Comparison of ENCODE assay signal across 1 cellular context in the genomic region with DNA sequence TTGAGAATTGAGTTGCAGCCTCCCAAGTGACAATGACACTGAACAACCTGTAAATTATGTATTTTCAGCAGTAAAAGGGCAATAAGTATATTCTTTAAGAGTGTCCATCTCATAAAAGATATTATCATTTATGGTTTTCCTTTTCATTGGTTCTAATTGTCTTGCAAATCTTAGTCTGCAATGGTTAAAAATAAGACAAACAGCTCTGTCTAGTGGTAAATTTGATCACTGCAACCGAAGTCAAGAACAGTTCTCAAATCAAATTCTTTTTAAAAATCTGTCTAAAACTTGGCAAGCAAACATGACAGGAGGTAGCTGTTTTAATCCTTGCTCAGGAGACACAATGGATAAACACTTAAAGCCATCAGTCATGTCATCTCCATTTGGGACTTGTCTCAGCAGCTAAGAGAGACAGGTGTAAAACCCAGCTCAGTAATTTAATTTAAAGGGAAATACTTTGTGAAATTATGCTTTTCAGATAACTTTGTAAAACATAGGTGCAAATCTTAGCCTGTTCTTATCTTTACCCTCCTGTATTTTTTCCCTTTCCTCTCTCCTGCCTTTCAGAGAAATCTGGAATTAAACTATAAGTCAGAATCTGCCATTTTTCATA.
TF ChIP-seq lines count a peak whose summit lies in the region.

No MANE protein-coding gene starts in this region.

TF ChIP-seq in H1, 55 proteins besides CTCF, POLR2A, EP300 and RAD21 (continued from another document):
- TF ChIP-seq, protein P1, sequence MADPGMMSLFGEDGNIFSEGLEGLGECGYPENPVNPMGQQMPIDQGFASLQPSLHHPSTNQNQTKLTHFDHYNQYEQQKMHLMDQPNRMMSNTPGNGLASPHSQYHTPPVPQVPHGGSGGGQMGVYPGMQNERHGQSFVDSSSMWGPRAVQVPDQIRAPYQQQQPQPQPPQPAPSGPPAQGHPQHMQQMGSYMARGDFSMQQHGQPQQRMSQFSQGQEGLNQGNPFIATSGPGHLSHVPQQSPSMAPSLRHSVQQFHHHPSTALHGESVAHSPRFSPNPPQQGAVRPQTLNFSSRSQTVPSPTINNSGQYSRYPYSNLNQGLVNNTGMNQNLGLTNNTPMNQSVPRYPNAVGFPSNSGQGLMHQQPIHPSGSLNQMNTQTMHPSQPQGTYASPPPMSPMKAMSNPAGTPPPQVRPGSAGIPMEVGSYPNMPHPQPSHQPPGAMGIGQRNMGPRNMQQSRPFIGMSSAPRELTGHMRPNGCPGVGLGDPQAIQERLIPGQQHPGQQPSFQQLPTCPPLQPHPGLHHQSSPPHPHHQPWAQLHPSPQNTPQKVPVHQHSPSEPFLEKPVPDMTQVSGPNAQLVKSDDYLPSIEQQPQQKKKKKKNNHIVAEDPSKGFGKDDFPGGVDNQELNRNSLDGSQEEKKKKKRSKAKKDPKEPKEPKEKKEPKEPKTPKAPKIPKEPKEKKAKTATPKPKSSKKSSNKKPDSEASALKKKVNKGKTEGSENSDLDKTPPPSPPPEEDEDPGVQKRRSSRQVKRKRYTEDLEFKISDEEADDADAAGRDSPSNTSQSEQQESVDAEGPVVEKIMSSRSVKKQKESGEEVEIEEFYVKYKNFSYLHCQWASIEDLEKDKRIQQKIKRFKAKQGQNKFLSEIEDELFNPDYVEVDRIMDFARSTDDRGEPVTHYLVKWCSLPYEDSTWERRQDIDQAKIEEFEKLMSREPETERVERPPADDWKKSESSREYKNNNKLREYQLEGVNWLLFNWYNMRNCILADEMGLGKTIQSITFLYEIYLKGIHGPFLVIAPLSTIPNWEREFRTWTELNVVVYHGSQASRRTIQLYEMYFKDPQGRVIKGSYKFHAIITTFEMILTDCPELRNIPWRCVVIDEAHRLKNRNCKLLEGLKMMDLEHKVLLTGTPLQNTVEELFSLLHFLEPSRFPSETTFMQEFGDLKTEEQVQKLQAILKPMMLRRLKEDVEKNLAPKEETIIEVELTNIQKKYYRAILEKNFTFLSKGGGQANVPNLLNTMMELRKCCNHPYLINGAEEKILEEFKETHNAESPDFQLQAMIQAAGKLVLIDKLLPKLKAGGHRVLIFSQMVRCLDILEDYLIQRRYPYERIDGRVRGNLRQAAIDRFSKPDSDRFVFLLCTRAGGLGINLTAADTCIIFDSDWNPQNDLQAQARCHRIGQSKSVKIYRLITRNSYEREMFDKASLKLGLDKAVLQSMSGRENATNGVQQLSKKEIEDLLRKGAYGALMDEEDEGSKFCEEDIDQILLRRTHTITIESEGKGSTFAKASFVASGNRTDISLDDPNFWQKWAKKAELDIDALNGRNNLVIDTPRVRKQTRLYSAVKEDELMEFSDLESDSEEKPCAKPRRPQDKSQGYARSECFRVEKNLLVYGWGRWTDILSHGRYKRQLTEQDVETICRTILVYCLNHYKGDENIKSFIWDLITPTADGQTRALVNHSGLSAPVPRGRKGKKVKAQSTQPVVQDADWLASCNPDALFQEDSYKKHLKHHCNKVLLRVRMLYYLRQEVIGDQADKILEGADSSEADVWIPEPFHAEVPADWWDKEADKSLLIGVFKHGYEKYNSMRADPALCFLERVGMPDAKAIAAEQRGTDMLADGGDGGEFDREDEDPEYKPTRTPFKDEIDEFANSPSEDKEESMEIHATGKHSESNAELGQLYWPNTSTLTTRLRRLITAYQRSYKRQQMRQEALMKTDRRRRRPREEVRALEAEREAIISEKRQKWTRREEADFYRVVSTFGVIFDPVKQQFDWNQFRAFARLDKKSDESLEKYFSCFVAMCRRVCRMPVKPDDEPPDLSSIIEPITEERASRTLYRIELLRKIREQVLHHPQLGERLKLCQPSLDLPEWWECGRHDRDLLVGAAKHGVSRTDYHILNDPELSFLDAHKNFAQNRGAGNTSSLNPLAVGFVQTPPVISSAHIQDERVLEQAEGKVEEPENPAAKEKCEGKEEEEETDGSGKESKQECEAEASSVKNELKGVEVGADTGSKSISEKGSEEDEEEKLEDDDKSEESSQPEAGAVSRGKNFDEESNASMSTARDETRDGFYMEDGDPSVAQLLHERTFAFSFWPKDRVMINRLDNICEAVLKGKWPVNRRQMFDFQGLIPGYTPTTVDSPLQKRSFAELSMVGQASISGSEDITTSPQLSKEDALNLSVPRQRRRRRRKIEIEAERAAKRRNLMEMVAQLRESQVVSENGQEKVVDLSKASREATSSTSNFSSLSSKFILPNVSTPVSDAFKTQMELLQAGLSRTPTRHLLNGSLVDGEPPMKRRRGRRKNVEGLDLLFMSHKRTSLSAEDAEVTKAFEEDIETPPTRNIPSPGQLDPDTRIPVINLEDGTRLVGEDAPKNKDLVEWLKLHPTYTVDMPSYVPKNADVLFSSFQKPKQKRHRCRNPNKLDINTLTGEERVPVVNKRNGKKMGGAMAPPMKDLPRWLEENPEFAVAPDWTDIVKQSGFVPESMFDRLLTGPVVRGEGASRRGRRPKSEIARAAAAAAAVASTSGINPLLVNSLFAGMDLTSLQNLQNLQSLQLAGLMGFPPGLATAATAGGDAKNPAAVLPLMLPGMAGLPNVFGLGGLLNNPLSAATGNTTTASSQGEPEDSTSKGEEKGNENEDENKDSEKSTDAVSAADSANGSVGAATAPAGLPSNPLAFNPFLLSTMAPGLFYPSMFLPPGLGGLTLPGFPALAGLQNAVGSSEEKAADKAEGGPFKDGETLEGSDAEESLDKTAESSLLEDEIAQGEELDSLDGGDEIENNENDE (IDR thresholded peaks at IDR 0.05; ENCODE audit: insufficient replicate concordance, low read length), result no peak
- TF ChIP-seq POLR2AphosphoS5 (IDR thresholded peaks at IDR 0.05; ENCODE audit: low read depth, low read length) (no peak), SP2 (IDR thresholded peaks at IDR 0.05; ENCODE audit: low read length) (no peak), HDAC6 (IDR thresholded peaks at IDR 0.05; ENCODE audit: low read depth, low read length) (no peak), HDAC2 (IDR thresholded peaks at IDR 0.05; ENCODE audit: borderline replicate concordance in 1 of 2, low read depth in 2 of 2, low read length in 2 of 2) (no peak), EZH2 (IDR thresholded peaks at IDR 0.05; ENCODE audit: low read depth, low read length, severe bottlenecking) (no peak), TAF7 (optimal IDR thresholded peaks at IDR 0.05; ENCODE audit: borderline replicate concordance, low read depth, low read length) (no peak), SIRT6 (IDR thresholded peaks at IDR 0.05; ENCODE audit: low read length) (no peak), SP4 (IDR thresholded peaks at IDR 0.05; ENCODE audit: low read length) (no peak)
